In the genomic region with DNA sequence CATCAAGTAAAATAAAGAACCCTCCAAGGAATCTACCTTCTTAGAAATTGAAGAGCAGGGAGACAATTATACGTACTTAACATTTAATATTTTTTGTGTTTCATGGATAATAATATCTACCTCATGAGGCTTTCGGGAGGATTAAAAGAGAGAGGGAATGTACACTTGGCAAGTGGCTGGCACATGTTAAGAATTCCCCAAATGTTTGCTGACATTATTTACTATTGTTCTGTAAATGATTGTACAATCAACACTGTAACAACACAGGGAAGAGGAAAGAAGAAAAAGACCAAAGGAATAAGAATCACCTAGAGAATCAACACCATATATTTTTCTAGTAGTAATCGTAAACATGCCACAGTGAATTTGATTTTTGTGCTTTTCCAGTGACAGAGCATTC, we compare ENCODE assay signal across 26 cellular contexts.
"Had no signal": no experiment of that assay in that cellular context is flagged by ENCODE, and none has a peak within 500 bp of the region (broad histone marks: within the 10 kb centered on the region; RNA-seq: fewer than 3 reads in every experiment).

No MANE protein-coding gene starts in this region.

- H3K27ac ChIP-seq: dorsolateral prefrontal cortex, gastroesophageal sphincter, hepatocyte, ovary, prostate gland, sigmoid colon, tibial nerve had no signal

- FAIRE-seq: colon had no signal

- H3K4me3 ChIP-seq: dorsolateral prefrontal cortex, gastroesophageal sphincter, hepatocyte, ovary, prostate gland, sigmoid colon, smooth muscle cell, tibial nerve had no signal

- H3K4me1 Mint-ChIP-seq: activated naive CD4-positive, alpha-beta T cell treated with anti-CD3 and anti-CD28 coated beads, Interleukin-2, amount 50 U/mL, for 24 hours; activated T-helper 17 cell treated with anti-CD3 and anti-CD28 coated beads, Interleukin-2, amount 50 U/mL, for 72 hours had no signal

- H3K36me3 ChIP-seq: gastroesophageal sphincter, ovary, prostate gland, sigmoid colon, tibial nerve had no signal

- DNase-seq: activated CD4-positive, alpha-beta T cell treated with anti-CD3 and anti-CD28 coated beads, Interleukin-2, amount 50 U/mL, for 1 hour; activated CD8-positive, alpha-beta T cell treated with anti-CD3 and anti-CD28 coated beads for 36 hours; activated naive CD8-positive, alpha-beta T cell treated with anti-CD3 and anti-CD28 coated beads, Interleukin-2, amount 50 U/mL, for 24 hours; activated T-cell treated with anti-CD3 and anti-CD28 coated beads, Interleukin-2, amount 50 U/mL, for 4 hours; dorsolateral prefrontal cortex; effector memory CD4-positive, alpha-beta T cell; erythroblast; left cardiac atrium; left ventricle myocardium superior; naive thymus-derived CD4-positive, alpha-beta T cell; ovary; sigmoid colon; stimulated activated CD4-positive, alpha-beta T cell treated with anti-CD3 and anti-CD28 coated beads, Interleukin-1b, Interleukin-23, amount 100 ng/mL, for 48 hours; stimulated activated CD4-positive, alpha-beta T cell treated with anti-CD3 and anti-CD28 coated beads, Interleukin-4, amount 100 ng/mL, for 4 hours; stimulated activated CD8-positive, alpha-beta memory T cell treated with anti-CD3 and anti-CD28 coated beads, Interleukin-4, amount 100 ng/mL, for 48 hours; stimulated activated naive B cell treated with anti-CD40 and anti-IgM and Interleukin-4, amounts not matched to agents 10 μg/mL and 1 μg/mL and 100 μg/mL, for 72 hours; T1000 had no signal

- H3K9me3 ChIP-seq: gastroesophageal sphincter, ovary, prostate gland, sigmoid colon, tibial nerve had no signal

- H3K4me1 ChIP-seq: gastroesophageal sphincter, prostate gland had no signal

- H3K27ac Mint-ChIP-seq: activated CD8-positive, alpha-beta T cell treated with anti-CD3 and anti-CD28 coated beads for 36 hours; activated naive CD4-positive, alpha-beta T cell treated with anti-CD3 and anti-CD28 coated beads, Interleukin-2, amount 50 U/mL, for 24 hours; activated naive CD8-positive, alpha-beta T cell treated with anti-CD3 and anti-CD28 coated beads, Interleukin-2, amount 50 U/mL, for 24 hours; activated T-helper 17 cell treated with anti-CD3 and anti-CD28 coated beads, Interleukin-2, amount 50 U/mL, for 72 hours; naive thymus-derived CD4-positive, alpha-beta T cell; stimulated activated naive B cell treated with anti-CD40 and anti-IgM and Interleukin-4, amounts not matched to agents 10 μg/mL and 1 μg/mL and 100 μg/mL, for 72 hours; T-helper 1 cell treated with Interleukin-12 subunit alpha and Interleukin-12 subunit beta and Interleukin-4 antibody, amounts not matched to agents 30 μg/mL and 1 μg/mL, for 36 hours had no signal

- H3K36me3 Mint-ChIP-seq: activated naive CD4-positive, alpha-beta T cell treated with anti-CD3 and anti-CD28 coated beads, Interleukin-2, amount 50 U/mL, for 24 hours; naive thymus-derived CD4-positive, alpha-beta T cell had no signal

- H3K27me3 Mint-ChIP-seq: activated CD8-positive, alpha-beta T cell treated with anti-CD3 and anti-CD28 coated beads for 36 hours; activated naive CD4-positive, alpha-beta T cell treated with anti-CD3 and anti-CD28 coated beads, Interleukin-2, amount 50 U/mL, for 24 hours; activated naive CD8-positive, alpha-beta T cell treated with anti-CD3 and anti-CD28 coated beads, Interleukin-2, amount 50 U/mL, for 24 hours; stimulated activated naive B cell treated with anti-CD40 and anti-IgM and Interleukin-4, amounts not matched to agents 10 μg/mL and 1 μg/mL and 100 μg/mL, for 72 hours had no signal

- H3K4me3 Mint-ChIP-seq: activated CD8-positive, alpha-beta T cell treated with anti-CD3 and anti-CD28 coated beads for 36 hours; activated naive CD4-positive, alpha-beta T cell treated with anti-CD3 and anti-CD28 coated beads, Interleukin-2, amount 50 U/mL, for 24 hours; activated naive CD8-positive, alpha-beta T cell treated with anti-CD3 and anti-CD28 coated beads, Interleukin-2, amount 50 U/mL, for 24 hours; activated T-cell treated with anti-CD3 and anti-CD28 coated beads, Interleukin-2, amount 50 U/mL, for 4 hours; activated T-helper 17 cell treated with anti-CD3 and anti-CD28 coated beads, Interleukin-2, amount 50 U/mL, for 72 hours; naive thymus-derived CD4-positive, alpha-beta T cell; stimulated activated naive B cell treated with anti-CD40 and anti-IgM and Interleukin-4, amounts not matched to agents 10 μg/mL and 1 μg/mL and 100 μg/mL, for 72 hours; T-helper 1 cell treated with Interleukin-12 subunit alpha and Interleukin-12 subunit beta and Interleukin-4 antibody, amounts not matched to agents 30 μg/mL and 1 μg/mL, for 36 hours had no signal

- H3K27me3 ChIP-seq: dorsolateral prefrontal cortex, gastroesophageal sphincter, hepatocyte, ovary, sigmoid colon, tibial nerve had no signal

- ATAC-seq: activated CD8-positive, alpha-beta T cell treated with anti-CD3 and anti-CD28 coated beads for 36 hours; activated naive CD8-positive, alpha-beta T cell treated with anti-CD3 and anti-CD28 coated beads, Interleukin-2, amount 50 U/mL, for 24 hours; activated T-cell treated with anti-CD3 and anti-CD28 coated beads, Interleukin-2, amount 50 U/mL, for 4 hours; activated T-helper 17 cell treated with anti-CD3 and anti-CD28 coated beads, Interleukin-2, amount 50 U/mL, for 72 hours; gastroesophageal sphincter; left cardiac atrium; left ventricle myocardium superior; naive thymus-derived CD4-positive, alpha-beta T cell; stimulated activated naive B cell treated with anti-CD40 and anti-IgM and Interleukin-4, amounts not matched to agents 10 μg/mL and 1 μg/mL and 100 μg/mL, for 72 hours had no signal
